Comparison of ENCODE assay signal across 14 cellular contexts in the genomic region with DNA sequence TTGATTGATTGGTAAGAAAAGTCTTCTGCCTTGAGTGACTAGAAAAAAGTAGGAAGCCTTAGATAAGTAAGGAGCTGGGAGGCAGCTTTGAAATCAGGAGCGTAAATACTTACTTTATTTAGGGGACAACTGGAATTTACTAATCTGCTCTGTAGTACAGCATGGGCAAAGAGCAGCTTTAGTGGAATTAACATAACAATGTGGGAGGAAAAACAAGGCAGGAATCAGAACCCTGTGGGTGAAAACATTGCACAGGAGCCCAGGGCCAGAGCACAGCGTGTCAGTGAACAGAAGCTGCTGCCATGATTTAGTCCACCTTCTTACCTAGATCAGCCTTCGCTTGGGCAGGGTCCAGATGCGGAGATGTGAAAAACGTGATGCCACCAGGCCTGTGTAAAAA. TPM values are rescaled to one million over a fixed set of nuclear protein-coding genes. Genes with fewer than 3 reads are reported as not detected.
DNase-seq lines count a peak whose midpoint lies in the region; ATAC-seq and TF ChIP-seq lines count a peak whose summit lies in the region.
"Had no signal": no experiment of that assay in that cellular context is flagged by ENCODE, and none has a peak within 500 bp of the region (broad histone marks: within the 10 kb centered on the region; RNA-seq: fewer than 3 reads in every experiment).

No MANE protein-coding gene starts in this region.

- ATAC-seq in WTC11, result peak; percentile 86

- H3K4me1 Mint-ChIP-seq in WTC11 (peaks cover 22% of the 10 kb centered on the region), endothelial cell (ENCODE audit: unreplicated experiment) (peaks cover 3% of the 10 kb centered on the region)
- H3K4me1 Mint-ChIP-seq: CD4-positive, CD25-positive, alpha-beta regulatory T cell had no signal

- no peak overlapping the region for H3K23ac ChIP-seq in neuronal stem cell (ENCODE audit: low read depth, low read length, poor library complexity)

- H2BK120ac ChIP-seq in neuronal stem cell (ENCODE audit: low read depth, low read length), result no peak overlapping the region

- H3K27ac ChIP-seq in iPS-18a (ENCODE audit: low read length) (no peak overlapping the region), neuronal stem cell (replicated peaks; ENCODE audit: low read length) (no peak overlapping the region)
- H3K27ac ChIP-seq: BLaER1 treated with 17β-estradiol and CSF1 and Interleukin-3, amounts not matched to agents 10 nM and 100 nM had no signal

- H2BK5ac ChIP-seq in neuronal stem cell (ENCODE audit: low read length), result no peak overlapping the region

- WGBS in neuronal stem cell (ENCODE audit: extremely low coverage in 2 of 2, insufficient read length in 2 of 2, insufficient replicate concordance in 1 of 2), 2 donors, result no CpG with 5 or more reads among the region's 5 CpGs

- H3K4me2 ChIP-seq in neuronal stem cell (ENCODE audit: insufficient read depth, low read length, poor library complexity, severe bottlenecking), result no peak overlapping the region
- H3K4me2 ChIP-seq: BLaER1 treated with 17β-estradiol and CSF1 and Interleukin-3, amounts not matched to agents 10 nM and 100 nM had no signal

- no peaks in the 10 kb centered on the region for H3K79me1 ChIP-seq in neuronal stem cell (ENCODE audit: low read depth, low read length)

- H2BK15ac ChIP-seq in neuronal stem cell (ENCODE audit: low read length), result no peak overlapping the region

- no peaks in the 10 kb centered on the region for H3K9me3 Mint-ChIP-seq in WTC11
- H3K9me3 Mint-ChIP-seq in endothelial cell (ENCODE audit: unreplicated experiment), result no peaks in the 10 kb centered on the region
- H3K9me3 Mint-ChIP-seq: CD4-positive, CD25-positive, alpha-beta regulatory T cell; HFFc6 had no signal

- H3K9ac ChIP-seq in iPS-18a (ENCODE audit: low read length), result peak overlapping the region; percentile 10
- no peak overlapping the region for H3K9ac ChIP-seq in neuronal stem cell (ENCODE audit: low read depth, low read length, poor library complexity)
- H3K9ac ChIP-seq: BLaER1 treated with 17β-estradiol and CSF1 and Interleukin-3, amounts not matched to agents 10 nM and 100 nM had no signal

- no peaks in the 10 kb centered on the region for H3K36me3 Mint-ChIP-seq in WTC11
- H3K36me3 Mint-ChIP-seq in endothelial cell (ENCODE audit: low read depth, unreplicated experiment), result no peaks in the 10 kb centered on the region
- H3K36me3 Mint-ChIP-seq: CD4-positive, CD25-positive, alpha-beta regulatory T cell had no signal

- no peak overlapping the region for H3K18ac ChIP-seq in neuronal stem cell (ENCODE audit: low read length)

- CTCF ChIA-PET in WTC11 (lab: Charles Lee), result interaction anchor here (1.2 kb wide), 1 partner anchor 158 kb away, joined by 3 read pairs; no protein-coding TSS in a partner anchor

- H3K14ac ChIP-seq in neuronal stem cell (ENCODE audit: low read length), result no peak overlapping the region

- no peak overlapping the region for H4K8ac ChIP-seq in neuronal stem cell (ENCODE audit: low read depth, low read length)

- POLR2A ChIA-PET in WTC11 (lab: Charles Lee), result interaction anchor here (0.6 kb wide), 1 partner anchor 14 kb away, joined by 3 read pairs; no protein-coding TSS in a partner anchor

- no peak overlapping the region for H4K91ac ChIP-seq in neuronal stem cell (ENCODE audit: low read depth, low read length, poor library complexity)

- no peaks in the 10 kb centered on the region for H3K9me3 ChIP-seq in iPS-18a (ENCODE audit: control insufficient read depth, low read depth, low read length)
- H3K9me3 ChIP-seq in neuronal stem cell (replicated peaks in 1 of 2; ENCODE audit: control insufficient read depth in 2 of 2, insufficient read depth in 1 of 2, low read depth in 1 of 2, low read length in 2 of 2), result no peaks in the 10 kb centered on the region
- H3K9me3 ChIP-seq: BLaER1 treated with 17β-estradiol and CSF1 and Interleukin-3, amounts not matched to agents 10 nM and 100 nM had no signal

- H3K4ac ChIP-seq in neuronal stem cell (ENCODE audit: low read length), result no peak overlapping the region

- H3K36me3 ChIP-seq in H7 (replicated peaks; ENCODE audit: control insufficient read depth, insufficient read depth, low read length) (no peaks in the 10 kb centered on the region), iPS-18a (ENCODE audit: control insufficient read depth, low read depth, low read length) (no peaks in the 10 kb centered on the region), neuronal stem cell (replicated peaks in 1 of 2; ENCODE audit: control insufficient read depth in 2 of 2, insufficient read depth in 2 of 2, low read length in 2 of 2) (no peaks in the 10 kb centered on the region)
- H3K36me3 ChIP-seq: BLaER1 treated with 17β-estradiol and CSF1 and Interleukin-3, amounts not matched to agents 10 nM and 100 nM had no signal

- no peaks in the 10 kb centered on the region for H3K27me3 ChIP-seq in H7 (ENCODE audit: control insufficient read depth, insufficient read depth, low read length)
- no peaks in the 10 kb centered on the region for H3K27me3 ChIP-seq in iPS-18a (ENCODE audit: control insufficient read depth, insufficient read depth, low read length)
- no peaks in the 10 kb centered on the region for H3K27me3 ChIP-seq in neuronal stem cell (ENCODE audit: control insufficient read depth in 3 of 3, insufficient read depth in 3 of 3, low read depth in 1 of 3, low read length in 3 of 3)
- H3K27me3 ChIP-seq: BLaER1 treated with 17β-estradiol and CSF1 and Interleukin-3, amounts not matched to agents 10 nM and 100 nM had no signal

- H3K4me1 ChIP-seq in iPS-18a (ENCODE audit: control insufficient read depth, low read depth, low read length), result peaks cover 15% of the 10 kb centered on the region
- peaks cover 2 to 7% of the 10 kb centered on the region in 2 donors for H3K4me1 ChIP-seq in neuronal stem cell (ENCODE audit: control insufficient read depth in 2 of 2, insufficient read depth in 1 of 2, low read depth in 1 of 2, low read length in 2 of 2)

- DNase-seq in H7 (peak; percentile 27), WTC11 (ENCODE audit: low spot score) (no peak), neuronal stem cell (ENCODE audit: low spot score) (no peak), iPS-NIHi11 (ENCODE audit: low spot score) (no peak), NCI-H226 (no peak), endothelial cell (ENCODE audit: low spot score) (no peak)
- DNase-seq: ACHN; CD4-positive, CD25-positive, alpha-beta regulatory T cell; DMS53; HCEC 1CT; HFFc6; IMR-90 had no signal

- H3K4me3 Mint-ChIP-seq in WTC11, result no peak overlapping the region
- H3K4me3 Mint-ChIP-seq in endothelial cell (ENCODE audit: unreplicated experiment), result no peak overlapping the region
- H3K4me3 Mint-ChIP-seq: CD4-positive, CD25-positive, alpha-beta regulatory T cell; HFFc6 had no signal

- H2AFZ ChIP-seq in neuronal stem cell (ENCODE audit: low read length), result peak overlapping the region; percentile 1

- H2AK5ac ChIP-seq in neuronal stem cell (ENCODE audit: low read depth, low read length), result no peak overlapping the region

- TF ChIP-seq CTCF in WTC11 (IDR thresholded peaks at IDR 0.05) (no peak), endothelial cell (IDR thresholded peaks at IDR 0.05; ENCODE audit: unreplicated experiment) (no peak)

- peak overlapping the region; percentile 68 for H3K27ac Mint-ChIP-seq in WTC11
- H3K27ac Mint-ChIP-seq in endothelial cell (ENCODE audit: unreplicated experiment), result no peak overlapping the region
- H3K27ac Mint-ChIP-seq: CD4-positive, CD25-positive, alpha-beta regulatory T cell; HFFc6 had no signal

- no peaks in the 10 kb centered on the region for H3K27me3 Mint-ChIP-seq in WTC11 (ENCODE audit: low read depth)
- no peaks in the 10 kb centered on the region for H3K27me3 Mint-ChIP-seq in endothelial cell (ENCODE audit: unreplicated experiment)

- no peak overlapping the region for H2BK12ac ChIP-seq in neuronal stem cell (ENCODE audit: low read length)

- H3K4me3 ChIP-seq in H7 (ENCODE audit: insufficient read depth, low read depth, low read length) (no peak overlapping the region), iPS-18a (ENCODE audit: low read length) (no peak overlapping the region), neuronal stem cell (ENCODE audit: low read length in 2 of 2) (no peak overlapping the region)
- H3K4me3 ChIP-seq: BLaER1 treated with 17β-estradiol and CSF1 and Interleukin-3, amounts not matched to agents 10 nM and 100 nM had no signal

TF ChIP-seq in WTC11, 78 proteins besides CTCF, POLR2A, EP300 and RAD21:
- TF ChIP-seq JUN (CRISPR knock-in tag; IDR thresholded peaks at IDR 0.05), result no peak
- no peak for TF ChIP-seq ZNF423 (CRISPR knock-in tag; IDR thresholded peaks at IDR 0.05)
- TF ChIP-seq ESRRA (CRISPR knock-in tag; IDR thresholded peaks at IDR 0.05; ENCODE audit: borderline replicate concordance), result no peak
- TF ChIP-seq MXD4 (CRISPR knock-in tag; IDR thresholded peaks at IDR 0.05; ENCODE audit: borderline replicate concordance), result no peak
- no peak for TF ChIP-seq FOXJ3 (CRISPR knock-in tag; IDR thresholded peaks at IDR 0.05; ENCODE audit: borderline replicate concordance)
- TF ChIP-seq, protein P1, sequence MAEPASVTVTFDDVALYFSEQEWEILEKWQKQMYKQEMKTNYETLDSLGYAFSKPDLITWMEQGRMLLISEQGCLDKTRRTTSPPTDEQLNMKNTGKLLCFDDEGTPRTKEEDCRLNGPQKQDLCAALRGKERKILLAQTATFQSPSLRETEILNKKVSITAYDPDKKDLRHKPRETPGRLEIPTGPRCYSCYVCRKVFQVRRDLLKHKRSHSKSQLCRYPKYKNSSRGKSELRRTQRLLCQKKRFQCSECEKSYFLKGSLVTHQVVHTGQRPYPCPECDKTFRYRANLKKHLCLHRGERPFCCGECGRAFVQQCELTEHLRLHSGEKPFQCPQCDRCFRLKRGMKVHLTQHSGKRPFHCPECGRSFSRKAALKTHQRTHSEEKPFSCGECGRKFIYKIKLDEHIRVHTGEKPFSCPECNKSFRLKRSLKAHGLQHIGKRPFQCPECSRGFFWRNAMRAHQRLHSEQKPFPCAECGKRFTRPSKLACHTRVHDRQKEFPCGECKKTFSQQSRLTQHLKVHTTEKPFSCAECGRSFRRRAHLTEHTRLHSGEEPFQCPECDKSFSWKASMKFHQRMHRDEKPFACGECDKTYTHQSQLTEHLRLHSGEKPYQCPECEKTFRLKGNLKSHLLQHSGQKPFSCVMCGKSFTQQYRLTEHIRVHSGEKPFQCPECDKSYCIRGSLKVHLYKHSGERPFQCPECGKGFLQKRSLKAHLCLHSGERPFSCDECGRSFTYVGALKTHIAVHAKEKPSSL (CRISPR knock-in tag; conservative IDR thresholded peaks at IDR 0.05), result no peak

RNA-seq across cellular contexts. Expression of a gene that starts 14.6 kb away (rescaled TPM):
- 1.7 and 5.2 TPM in 2 replicates for total RNA-seq in H7 (2014; rRNA removed; shearing (Covaris generic))
- total RNA-seq in WTC11 (2021) (3.6 to 4.5 TPM (median 4.1 TPM) in 3 replicates), endothelial cell (ENCODE audit: unreplicated experiment) (1.3 TPM)
- 0.56 TPM for polyA plus RNA-seq in neuronal stem cell (2013, experiment 1 of 2)
- polyA plus RNA-seq in neuronal stem cell (2013, experiment 2 of 2), result 0.39 TPM
